In genomic region chr10:128963246-128964099, GRCh38 we compare ENCODE assay signal across 22 cellular contexts.
DNase-seq lines count a peak whose midpoint lies in the region; ATAC-seq and TF ChIP-seq lines count a peak whose summit lies in the region.
"Had no signal": no experiment of that assay in that cellular context is flagged by ENCODE, and none has a peak within 500 bp of the region (broad histone marks: within the 10 kb centered on the region; RNA-seq: fewer than 3 reads in every experiment).

No MANE protein-coding gene starts in this region.

- peak overlapping the region; percentile 3 for H3K4me2 ChIP-seq in neural cell (ENCODE audit: low read length)
- H3K4me2 ChIP-seq: A549; BLaER1 treated with 17β-estradiol and CSF1 and Interleukin-3, amounts not matched to agents 10 nM and 100 nM; GM23338 had no signal

- no peak for ATAC-seq in GM18502 (IDR thresholded peaks at IDR 0.05; ENCODE audit: poor library complexity, unreplicated experiment)
- ATAC-seq: A549, GM23338 had no signal

- in situ Hi-C loops in G401 (cut with HindIII; ENCODE audit: low sequenced_read_pairs): no loop called here

- H3K9me3 ChIP-seq in neural cell (ENCODE audit: low read length): no peaks in the 10 kb centered on the region
- H3K9me3 ChIP-seq in sigmoid colon: no peaks in the 10 kb centered on the region
- H3K9me3 ChIP-seq: A549, BE2C, HAP-1 had no signal

- TF ChIP-seq POLR2A in sigmoid colon (IDR thresholded peaks at IDR 0.05): no peak

- H3K79me2 ChIP-seq in neural cell (replicated peaks; ENCODE audit: insufficient read depth, low read length): no peaks in the 10 kb centered on the region

- H2AFZ ChIP-seq in neural cell (ENCODE audit: low read depth, low read length): no peak overlapping the region
- H2AFZ ChIP-seq: GM23338 had no signal

- TF ChIP-seq EP300 in neural cell (conservative IDR thresholded peaks at IDR 0.05; ENCODE audit: poor library complexity, severe bottlenecking) (peak; percentile 16), sigmoid colon (IDR thresholded peaks at IDR 0.05) (no peak)

- TF ChIP-seq CTCF in neural cell (IDR thresholded peaks at IDR 0.05; ENCODE audit: poor library complexity, severe bottlenecking) (peak; percentile 24), sigmoid colon (IDR thresholded peaks at IDR 0.05) (no peak)

- H3K9me2 ChIP-seq in neural cell (ENCODE audit: insufficient read depth, low read length): no peaks in the 10 kb centered on the region

- peak; percentile 38 for TF ChIP-seq RAD21 in neural cell (conservative IDR thresholded peaks at IDR 0.05)

- intact Hi-C loops in sigmoid colon (cut with DNase I): no loop called here

- DNase-seq in G401 (ENCODE audit: low spot score) (peak; percentile 82), cerebellum (ENCODE audit: low spot score) (peak; percentile 69), sigmoid colon (peak; percentile 21), NCI-H128 (lab: John Stamatoyannopoulos, UW; ENCODE audit: unreplicated experiment) (no peak), SK-N-DZ (ENCODE audit: low spot score) (no peak)
- DNase-seq: 8988T; ACHN; AML-193; BE2C; CD4-positive, alpha-beta T cell; CD8-positive, alpha-beta memory T cell; DMS 273 treated with DMSO at 0.1 percent for 48 hours; DMS79; EL; GF-D8; HFFc6 had no signal

- H3K4me3 ChIP-seq in neural cell (ENCODE audit: low read length) (peak overlapping the region; percentile 23), sigmoid colon (no peak overlapping the region)
- H3K4me3 ChIP-seq: A549; BLaER1 treated with 17β-estradiol and CSF1 and Interleukin-3, amounts not matched to agents 10 nM and 100 nM; GM23338; HAP-1 had no signal

- no peaks in the 10 kb centered on the region for H3K4me1 ChIP-seq in sigmoid colon
- H3K4me1 ChIP-seq: A549, BE2C, HAP-1 had no signal

- H3K27ac ChIP-seq in neural cell (ENCODE audit: low read length) (peak overlapping the region; percentile 28), sigmoid colon (no peak overlapping the region)
- H3K27ac ChIP-seq: A549; BLaER1 treated with 17β-estradiol and CSF1 and Interleukin-3, amounts not matched to agents 10 nM and 100 nM had no signal

- H4K20me1 ChIP-seq in neural cell (ENCODE audit: insufficient read depth): no peaks in the 10 kb centered on the region

- H3F3A ChIP-seq in neural cell (ENCODE audit: insufficient read depth, low read length, poor library complexity, severe bottlenecking): no peaks in the 10 kb centered on the region

- 80 to 88% methylated on average over 12 of the region's 12 CpGs for WGBS in sigmoid colon, 2 donors

- H3K36me3 ChIP-seq in neural cell (ENCODE audit: insufficient read depth, low read length) (no peaks in the 10 kb centered on the region), sigmoid colon (no peaks in the 10 kb centered on the region)
- H3K36me3 ChIP-seq: BE2C; BLaER1 treated with 17β-estradiol and CSF1 and Interleukin-3, amounts not matched to agents 10 nM and 100 nM; HAP-1 had no signal

- H3K9ac ChIP-seq in neural cell (ENCODE audit: low read length): no peak overlapping the region
- H3K9ac ChIP-seq: BLaER1 treated with 17β-estradiol and CSF1 and Interleukin-3, amounts not matched to agents 10 nM and 100 nM had no signal

- H3K27me3 ChIP-seq in neural cell (ENCODE audit: insufficient read depth, low read depth, low read length): no peaks in the 10 kb centered on the region
- no peaks in the 10 kb centered on the region for H3K27me3 ChIP-seq in sigmoid colon
- H3K27me3 ChIP-seq: BE2C had no signal

TF ChIP-seq in neural cell, 6 proteins besides CTCF, POLR2A, EP300 and RAD21:
- TF ChIP-seq POLR2AphosphoS5 (IDR thresholded peaks at IDR 0.05) (no peak), TAF1 (IDR thresholded peaks at IDR 0.05; ENCODE audit: low read depth) (no peak), EZH2 (IDR thresholded peaks at IDR 0.05; ENCODE audit: borderline replicate concordance, insufficient read depth, low read length, poor library complexity, severe bottlenecking) (no peak), REST (IDR thresholded peaks at IDR 0.05; ENCODE audit: borderline replicate concordance) (peak; percentile 41), MXI1 (conservative IDR thresholded peaks at IDR 0.05; ENCODE audit: poor library complexity, severe bottlenecking) (no peak), SMC3 (conservative IDR thresholded peaks at IDR 0.05; ENCODE audit: poor library complexity) (peak; percentile 29)

Comparison
In these comparisons a context has a peak if more than half of its experiments do, and no peak if none do; other contexts are left out.
1. DNase-seq: peak in G401 (single experiment), cerebellum (single experiment) and sigmoid colon (single experiment); none in NCI-H128 (single experiment) and SK-N-DZ (single experiment).